ENCODE assay signal across 8 cellular contexts in genomic region chr10:73576178-73576889, GRCh38. TPM values are rescaled to one million over a fixed set of nuclear protein-coding genes. Genes with fewer than 3 reads are reported as not detected.
DNase-seq lines count a peak whose midpoint lies in the region; ATAC-seq, FAIRE-seq and TF ChIP-seq lines count a peak whose summit lies in the region.
"Had no signal": no experiment of that assay in that cellular context is flagged by ENCODE, and none has a peak within 500 bp of the region (broad histone marks: within the 10 kb centered on the region; RNA-seq: fewer than 3 reads in every experiment).

No MANE protein-coding gene starts in this region.

- H3K36me3 Mint-ChIP-seq in type B pancreatic cell: peaks cover 13% of the 10 kb centered on the region

- H3K27ac ChIP-seq in lower lobe of right lung: peak overlapping the region; percentile 78
- H3K27ac ChIP-seq: KMS-11 had no signal

- peaks cover 16% of the 10 kb centered on the region for H3K4me1 Mint-ChIP-seq in type B pancreatic cell (ENCODE audit: unreplicated experiment)

- DNase-seq in LNCaP clone FGC (ENCODE audit: low read depth): peak; percentile 96
- DNase-seq in lower lobe of right lung: no peak
- DNase-seq in type B pancreatic cell (ENCODE audit: extremely low spot score, unreplicated experiment): no peak
- DNase-seq in RKO (ENCODE audit: low spot score): no peak
- no peak for DNase-seq in NCI-H774 (lab: John Stamatoyannopoulos, UW)

- no peaks in the 10 kb centered on the region for H3K27me3 ChIP-seq in lower lobe of right lung (ENCODE audit: low read depth)

- H3K4me3 Mint-ChIP-seq in type B pancreatic cell: peak overlapping the region; percentile 27

- intact Hi-C loops in lower lobe of right lung (cut with DNase I): no loop called here

- H3K9me3 ChIP-seq in lower lobe of right lung: no peaks in the 10 kb centered on the region

- H3K36me3 ChIP-seq in lower lobe of right lung: no peaks in the 10 kb centered on the region

- no peaks in the 10 kb centered on the region for H3K9me3 Mint-ChIP-seq in type B pancreatic cell

- H3K4me3 ChIP-seq in LNCaP clone FGC (ENCODE audit: low read depth, low read length) (peak overlapping the region; percentile 75), lower lobe of right lung (peak overlapping the region; percentile 53)

- H3K4me1 ChIP-seq in lower lobe of right lung: peaks cover 20% of the 10 kb centered on the region

- peak; percentile 51 for FAIRE-seq in colon (lab: Jason Lieb, UNC)

- H3K27me3 Mint-ChIP-seq in type B pancreatic cell: no peaks in the 10 kb centered on the region

- TF ChIP-seq CTCF in LNCaP clone FGC (IDR thresholded peaks at IDR 0.05; ENCODE audit: control insufficient read depth, extremely low read depth, insufficient read depth): no peak
- TF ChIP-seq CTCF in lower lobe of right lung (IDR thresholded peaks at IDR 0.05): no peak
- TF ChIP-seq CTCF in type B pancreatic cell (conservative IDR thresholded peaks at IDR 0.05): no peak

- ATAC-seq in lower lobe of right lung (peak; percentile 80 to 85), SK-N-SH treated with all-trans-retinoic acid at 6 μM for 48 hours (no peak)

- peak overlapping the region; percentile 96 for H3K27ac Mint-ChIP-seq in type B pancreatic cell

TF ChIP-seq in SK-N-SH treated with all-trans-retinoic acid at 6 μM for 48 hours, 23 proteins besides CTCF, POLR2A, EP300 and RAD21:
- no peak for TF ChIP-seq TSHZ2 (CRISPR knock-in tag; IDR thresholded peaks at IDR 0.05)
- no peak for TF ChIP-seq ISL1 (CRISPR knock-in tag; IDR thresholded peaks at IDR 0.05)
- no peak for TF ChIP-seq ZFP30 (CRISPR knock-in tag; IDR thresholded peaks at IDR 0.05)
TF ChIP-seq in SK-N-SH treated with all-trans-retinoic acid at 6 μM for 48 hours: peak in this region for 0.

RNA-seq across cellular contexts. Expression of gene USP54, which starts 14.8 kb away (rescaled TPM):
- 97.4 TPM for total RNA-seq in lower lobe of right lung
- 45.5 and 54.5 TPM in 2 replicates for total RNA-seq in type B pancreatic cell (ENCODE audit: low replicate concordance)
